In the genomic region with DNA sequence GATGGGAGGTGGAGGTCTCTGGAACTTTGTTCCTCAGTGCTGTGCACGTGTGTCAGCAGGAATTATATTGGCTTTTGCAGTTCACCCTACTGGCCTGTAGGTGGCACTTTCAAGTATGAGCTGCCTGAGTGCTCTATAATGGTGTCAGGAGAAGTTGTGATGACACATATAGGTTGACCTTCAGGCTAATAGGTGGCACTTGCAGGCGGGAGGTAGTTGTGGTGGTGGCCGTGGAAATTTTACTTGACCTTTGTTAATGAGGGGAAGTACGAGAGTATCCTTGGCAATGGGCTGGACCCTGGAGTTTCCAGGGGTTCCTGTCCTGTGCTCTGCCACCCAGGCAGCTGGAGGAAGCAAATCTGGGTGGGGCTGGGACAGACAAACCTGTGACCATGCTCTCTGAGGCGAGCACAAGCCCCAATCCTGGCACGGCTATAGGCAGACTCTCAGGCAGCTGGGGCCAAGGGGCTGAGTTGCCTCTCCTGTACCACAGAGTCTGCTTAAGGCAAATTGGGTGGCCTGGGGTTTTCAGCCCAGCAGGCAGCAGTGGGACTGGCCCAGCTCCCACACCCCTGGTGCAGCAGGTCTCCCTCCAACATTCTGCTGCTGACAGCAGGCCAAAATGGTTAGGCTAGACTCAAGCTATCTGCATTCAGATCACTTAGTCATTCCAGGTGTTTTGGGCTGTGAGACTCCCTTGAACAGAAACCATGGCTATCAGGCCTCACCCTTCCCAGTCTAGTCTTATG, we compare ENCODE assay signal across 8 cellular contexts.
A peak's percentile ranks its signal among the peaks of the same experiment; 100 is the strongest.
DNase-seq lines count a peak whose midpoint lies in the region; TF ChIP-seq lines count a peak whose summit lies in the region.

No MANE protein-coding gene starts in this region.

- POLR2A ChIA-PET in HEK293T (lab: Yijun Ruan, JAX), result no interaction called here

- H3K4me2 ChIP-seq in parathyroid adenoma (ENCODE audit: low read length), result no peak overlapping the region

- H3K27me3 Mint-ChIP-seq in activated T-helper 2 cell treated with anti-CD3 and anti-CD28 coated beads, Interferon-gamma antibody, Interleukin-2, Interleukin-4, amounts not matched to agents 10 μg/mL and 5 μg/mL and 100 μg/mL, durations not matched to agents 14 hours and 24 hours and 36 hours (ENCODE audit: low read depth), result peaks cover 9% of the 10 kb centered on the region

- H3K4me1 Mint-ChIP-seq in activated T-helper 2 cell treated with anti-CD3 and anti-CD28 coated beads, Interferon-gamma antibody, Interleukin-2, Interleukin-4, amounts not matched to agents 10 μg/mL and 5 μg/mL and 100 μg/mL, durations not matched to agents 14 hours and 24 hours and 36 hours (ENCODE audit: low read depth), result peaks cover 11% of the 10 kb centered on the region

- intact Hi-C loops in activated T-helper 2 cell treated with anti-CD3 and anti-CD28 coated beads, Interferon-gamma antibody, Interleukin-2, Interleukin-4, amounts not matched to agents 10 μg/mL and 5 μg/mL and 100 μg/mL, durations not matched to agents 14 hours and 24 hours and 36 hours (cut with micrococcal nuclease), result loop anchor here (2.0 kb wide), 1 partner anchor 60 kb away; no protein-coding TSS in a partner anchor

- H3K4me3 ChIP-seq in WI38 (ENCODE audit: low read depth, low read length), result no peak overlapping the region
- H3K4me3 ChIP-seq in parathyroid adenoma (ENCODE audit: low read depth, low read length), result no peak overlapping the region

- TF ChIP-seq CTCF in GM12872 (IDR thresholded peaks at IDR 0.05; ENCODE audit: insufficient read depth, low read depth, low read length) (peak; percentile 80), WI38 (IDR thresholded peaks at IDR 0.05; ENCODE audit: low read depth, low read length) (peak; percentile 63), parathyroid adenoma (IDR thresholded peaks at IDR 0.05) (peak; percentile 40)

- H3K27me3 ChIP-seq in parathyroid adenoma (ENCODE audit: control insufficient read depth, insufficient read depth, low read length), result no peaks in the 10 kb centered on the region

- H3K4me3 Mint-ChIP-seq in activated T-helper 2 cell treated with anti-CD3 and anti-CD28 coated beads, Interferon-gamma antibody, Interleukin-2, Interleukin-4, amounts not matched to agents 10 μg/mL and 5 μg/mL and 100 μg/mL, durations not matched to agents 14 hours and 24 hours and 36 hours (ENCODE audit: low read depth), result no peak overlapping the region

- H3K4me1 ChIP-seq in parathyroid adenoma, result no peaks in the 10 kb centered on the region

- no peaks in the 10 kb centered on the region for H3K79me2 ChIP-seq in parathyroid adenoma

- H3K27ac ChIP-seq in parathyroid adenoma, result no peak overlapping the region

- no peaks in the 10 kb centered on the region for H3K9me3 ChIP-seq in parathyroid adenoma (ENCODE audit: control insufficient read depth, low read length)

- no peaks in the 10 kb centered on the region for H3K36me3 ChIP-seq in parathyroid adenoma (ENCODE audit: control insufficient read depth, insufficient read depth, low read length)

- H3K27ac Mint-ChIP-seq in activated T-helper 2 cell treated with anti-CD3 and anti-CD28 coated beads, Interferon-gamma antibody, Interleukin-2, Interleukin-4, amounts not matched to agents 10 μg/mL and 5 μg/mL and 100 μg/mL, durations not matched to agents 14 hours and 24 hours and 36 hours, result no peak overlapping the region

- CTCF ChIA-PET in HEK293T (lab: Yijun Ruan, JAX), result interaction anchor here (0.5 to 1.0 kb wide), 7 partner anchors 8 to 157 kb away, joined by 3 read pairs; no protein-coding TSS in a partner anchor

- H3K9me3 Mint-ChIP-seq in activated T-helper 2 cell treated with anti-CD3 and anti-CD28 coated beads, Interferon-gamma antibody, Interleukin-2, Interleukin-4, amounts not matched to agents 10 μg/mL and 5 μg/mL and 100 μg/mL, durations not matched to agents 14 hours and 24 hours and 36 hours, result no peaks in the 10 kb centered on the region

- H3K36me3 Mint-ChIP-seq in activated T-helper 2 cell treated with anti-CD3 and anti-CD28 coated beads, Interferon-gamma antibody, Interleukin-2, Interleukin-4, amounts not matched to agents 10 μg/mL and 5 μg/mL and 100 μg/mL, durations not matched to agents 14 hours and 24 hours and 36 hours (ENCODE audit: low read depth), result no peaks in the 10 kb centered on the region

- peak; percentile 35 for DNase-seq in A172 (ENCODE audit: low spot score)
- peak; percentile 63 for DNase-seq in HEK293T (ENCODE audit: extremely low spot score)
- DNase-seq in LoVo (ENCODE audit: low spot score), result peak; percentile 44
- peak; percentile 43 to 46 for DNase-seq in erythroblast (lab: John Stamatoyannopoulos, UW)
- no peak for DNase-seq in activated T-helper 2 cell treated with anti-CD3 and anti-CD28 coated beads, Interferon-gamma antibody, Interleukin-2, Interleukin-4, amounts not matched to agents 10 μg/mL and 5 μg/mL and 100 μg/mL, durations not matched to agents 14 hours and 24 hours and 36 hours (ENCODE audit: low spot score)

- no peak overlapping the region for H3K9ac ChIP-seq in parathyroid adenoma

- no peak overlapping the region for H2AFZ ChIP-seq in parathyroid adenoma

- TF ChIP-seq POLR2A in erythroblast (IDR thresholded peaks at IDR 0.05; ENCODE audit: low read length), result no peak

TF ChIP-seq in HEK293T, 16 proteins besides CTCF, POLR2A, EP300 and RAD21:
- no peak for TF ChIP-seq CTBP1 (IDR thresholded peaks at IDR 0.05; ENCODE audit: borderline replicate concordance)
- TF ChIP-seq TARDBP (IDR thresholded peaks at IDR 0.05), result no peak
- no peak for TF ChIP-seq ZNF384 (IDR thresholded peaks at IDR 0.05)
- TF ChIP-seq HDGF (IDR thresholded peaks at IDR 0.05; ENCODE audit: borderline replicate concordance), result no peak
- TF ChIP-seq ARNT (IDR thresholded peaks at IDR 0.05), result no peak
- TF ChIP-seq BHLHE40 (IDR thresholded peaks at IDR 0.05; ENCODE audit: borderline replicate concordance), result no peak
- TF ChIP-seq NFRKB (IDR thresholded peaks at IDR 0.05), result no peak
- no peak for TF ChIP-seq ELF4 (IDR thresholded peaks at IDR 0.05)
- no peak for TF ChIP-seq SUZ12 (IDR thresholded peaks at IDR 0.05)
- TF ChIP-seq PKNOX1 (IDR thresholded peaks at IDR 0.05), result no peak
